In the genomic region with DNA sequence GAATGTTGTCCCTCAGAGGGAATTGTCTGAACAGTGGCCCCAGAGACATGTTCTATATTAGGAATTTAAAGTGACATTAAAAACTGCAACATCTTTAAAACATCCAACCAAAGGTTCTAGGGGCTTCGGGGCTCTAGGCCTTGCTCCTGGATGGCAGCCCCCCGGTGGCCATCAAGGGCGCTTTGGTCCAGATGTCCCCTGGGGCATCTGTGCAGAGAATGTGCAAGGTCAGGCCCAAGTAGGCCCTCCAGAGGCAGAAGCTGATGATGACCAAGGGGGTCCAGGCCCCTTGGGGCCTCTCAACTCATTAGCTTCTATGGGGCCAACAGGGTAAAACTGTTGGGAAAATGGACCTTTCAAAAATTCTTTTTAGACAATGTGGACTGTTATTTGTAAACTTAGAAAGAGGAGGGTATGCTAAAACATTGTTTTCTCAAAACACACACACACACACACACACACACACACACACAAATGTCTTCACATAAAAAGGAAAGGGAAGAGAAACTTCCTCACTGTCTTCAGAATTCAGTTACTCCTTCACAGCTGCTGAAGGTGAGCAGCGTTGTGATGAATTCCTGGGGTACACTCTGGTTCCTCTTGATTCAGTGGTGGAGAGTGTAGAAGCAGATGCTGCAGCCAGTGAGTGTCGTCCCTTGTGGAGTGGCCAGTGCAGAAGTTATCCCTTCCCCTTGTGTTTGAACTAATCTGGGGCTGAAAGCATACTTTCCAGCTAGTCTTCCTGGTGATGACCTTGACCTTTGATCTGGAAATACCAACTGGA, we compare ENCODE assay signal across 25 cellular contexts.
DNase-seq lines count a peak whose midpoint lies in the region; ATAC-seq and TF ChIP-seq lines count a peak whose summit lies in the region.
"Had no signal": no experiment of that assay in that cellular context is flagged by ENCODE, and none has a peak within 500 bp of the region (broad histone marks: within the 10 kb centered on the region; RNA-seq: fewer than 3 reads in every experiment).

No MANE protein-coding gene starts in this region.

- H4K20me1 ChIP-seq in GM23338 (replicated peaks; ENCODE audit: insufficient read depth) (no peaks in the 10 kb centered on the region), OCI-LY3 (ENCODE audit: insufficient read depth, low read length) (no peaks in the 10 kb centered on the region)
- H4K20me1 ChIP-seq: BLaER1 had no signal

- 0 out of 2 replicates have a peak, but pooled peaks cover 3% of the 10 kb centered on the region for H3K9me2 ChIP-seq in GM23338 (ENCODE audit: insufficient read depth)

- H3F3A ChIP-seq in GM23338 (replicated peaks; ENCODE audit: low read depth): no peaks in the 10 kb centered on the region

- CTCF ChIA-PET in A673 (lab: Charles Lee): no interaction called here
- CTCF ChIA-PET in MCF 10A (lab: Yijun Ruan, JAX): interaction anchor here (0.6 to 0.7 kb wide), 2 partner anchors 22 to 77 kb away, joined by 4 read pairs; no protein-coding TSS in a partner anchor

- no peaks in the 10 kb centered on the region for H3K36me3 Mint-ChIP-seq in GM23338 (ENCODE audit: low read depth)
- peaks cover 13% of the 10 kb centered on the region for H3K36me3 Mint-ChIP-seq in glutamatergic neuron (ENCODE audit: unreplicated experiment)
- no peaks in the 10 kb centered on the region for H3K36me3 Mint-ChIP-seq in MCF 10A (ENCODE audit: insufficient read depth, unreplicated experiment)
- H3K36me3 Mint-ChIP-seq: brain, naive B cell, T-cell had no signal

- in situ Hi-C loops in ACHN (cut with HindIII; ENCODE audit: low pct_ligation_motif_present, low pct_unique_long_range_greater_than_20kb, low sequenced_read_pairs): no loop called here

- H3K4me1 ChIP-seq in A673 (ENCODE audit: insufficient read depth, low read length, poor library complexity, severe bottlenecking) (no peaks in the 10 kb centered on the region), GM23338 (ENCODE audit: insufficient read depth) (no peaks in the 10 kb centered on the region), OCI-LY3 (ENCODE audit: low read length) (peaks cover 38% of the 10 kb centered on the region)
- H3K4me1 ChIP-seq: foreskin keratinocyte had no signal

- H3K4me3 Mint-ChIP-seq in GM23338: no peak overlapping the region
- H3K4me3 Mint-ChIP-seq in glutamatergic neuron (ENCODE audit: unreplicated experiment): no peak overlapping the region
- no peak overlapping the region for H3K4me3 Mint-ChIP-seq in MCF 10A (ENCODE audit: unreplicated experiment)
- H3K4me3 Mint-ChIP-seq: activated CD8-positive, alpha-beta T cell treated with anti-CD3 and anti-CD28 coated beads for 36 hours; brain; naive B cell; T-cell had no signal

- ATAC-seq in GM23338 (peak; percentile 76), GM18502 (IDR thresholded peaks at IDR 0.05; ENCODE audit: poor library complexity, unreplicated experiment) (no peak)
- ATAC-seq: left lobe of liver, T-cell had no signal

- POLR2A ChIA-PET in A673 (lab: Charles Lee; ENCODE audit: low non-redundant PET) (no interaction called here), MCF 10A (lab: Yijun Ruan, JAX) (no interaction called here)

- peak overlapping the region; percentile 20; the same call in 1 of the 2 replicates for H3K9ac ChIP-seq in OCI-LY3 (ENCODE audit: low read length)
- H3K9ac ChIP-seq: BLaER1 had no signal

- H3K27me3 Mint-ChIP-seq in GM23338 (ENCODE audit: insufficient read depth, low read depth, poor library complexity) (peaks cover 3% of the 10 kb centered on the region), glutamatergic neuron (ENCODE audit: unreplicated experiment) (peaks cover 1% of the 10 kb centered on the region), MCF 10A (ENCODE audit: insufficient read depth, unreplicated experiment) (no peaks in the 10 kb centered on the region)
- H3K27me3 Mint-ChIP-seq: activated CD8-positive, alpha-beta T cell treated with anti-CD3 and anti-CD28 coated beads for 36 hours; naive B cell; T-cell had no signal

- H3K4me3 ChIP-seq in A673 (ENCODE audit: low read depth, low read length, poor library complexity, severe bottlenecking): no peak overlapping the region
- no peak overlapping the region for H3K4me3 ChIP-seq in GM23338
- no peak overlapping the region for H3K4me3 ChIP-seq in OCI-LY3 (ENCODE audit: low read length)
- H3K4me3 ChIP-seq: BLaER1 had no signal

- H3K27ac Mint-ChIP-seq in GM23338 (no peak overlapping the region), glutamatergic neuron (ENCODE audit: unreplicated experiment) (no peak overlapping the region), MCF 10A (ENCODE audit: low read depth, unreplicated experiment) (no peak overlapping the region)
- H3K27ac Mint-ChIP-seq: activated CD8-positive, alpha-beta T cell treated with anti-CD3 and anti-CD28 coated beads for 36 hours; brain; naive B cell; T-cell had no signal

- BruUV-seq in A673 (replicated peaks; lab: Mats Ljungman, UMichigan) (no TSS peak), MCF 10A (replicated peaks; lab: Mats Ljungman, UMichigan) (no TSS peak)

- H3K4me1 Mint-ChIP-seq in GM23338 (no peaks in the 10 kb centered on the region), glutamatergic neuron (ENCODE audit: low read depth, unreplicated experiment) (no peaks in the 10 kb centered on the region), MCF 10A (ENCODE audit: insufficient read depth, unreplicated experiment) (peaks cover 5% of the 10 kb centered on the region)
- H3K4me1 Mint-ChIP-seq: brain, naive B cell, T-cell had no signal

- no peak overlapping the region for H3K27ac ChIP-seq in A673 (ENCODE audit: low read depth, low read length, poor library complexity, severe bottlenecking)
- H3K27ac ChIP-seq in GM23338 (ENCODE audit: low read depth): no peak overlapping the region
- H3K27ac ChIP-seq in OCI-LY3 (ENCODE audit: low read length): peak overlapping the region; percentile 19
- H3K27ac ChIP-seq: foreskin keratinocyte had no signal

- peak; percentile 21; the same call in 1 of the 2 replicates for TF ChIP-seq CTCF in A673 (conservative IDR thresholded peaks at IDR 0.05; ENCODE audit: low read depth, low read length)
- peak; percentile 53 to 54 for TF ChIP-seq CTCF in GM23338 (conservative IDR thresholded peaks at IDR 0.05; ENCODE audit: low read depth in 2 of 2)
- peak; percentile 32 for TF ChIP-seq CTCF in OCI-LY3 (IDR thresholded peaks at IDR 0.05; ENCODE audit: low read depth, low read length)
- TF ChIP-seq CTCF in glutamatergic neuron (IDR thresholded peaks at IDR 0.05; ENCODE audit: partially characterized antibody, unreplicated experiment): peak; percentile 20
- no peak for TF ChIP-seq CTCF in MCF 10A (IDR thresholded peaks at IDR 0.05; ENCODE audit: unreplicated experiment)

- intact Hi-C loops in A673 (cut with micrococcal nuclease; ENCODE audit: unreplicated experiment): no loop called here
- intact Hi-C loops in MCF 10A (cut with micrococcal nuclease): no loop called here

- H3K36me3 ChIP-seq in A673 (ENCODE audit: insufficient read depth, low read length, poor library complexity, severe bottlenecking) (no peaks in the 10 kb centered on the region), GM23338 (ENCODE audit: insufficient read depth) (no peaks in the 10 kb centered on the region), OCI-LY3 (replicated peaks; ENCODE audit: low read depth, low read length) (no peaks in the 10 kb centered on the region)
- H3K36me3 ChIP-seq: BLaER1 had no signal

- no peaks in the 10 kb centered on the region for H3K9me3 Mint-ChIP-seq in GM23338
- H3K9me3 Mint-ChIP-seq in glutamatergic neuron (ENCODE audit: unreplicated experiment): peaks cover 4% of the 10 kb centered on the region
- H3K9me3 Mint-ChIP-seq in MCF 10A (ENCODE audit: unreplicated experiment): no peaks in the 10 kb centered on the region
- H3K9me3 Mint-ChIP-seq: activated CD8-positive, alpha-beta T cell treated with anti-CD3 and anti-CD28 coated beads for 36 hours; brain; naive B cell; T-cell had no signal

- H3K79me2 ChIP-seq in GM23338 (replicated peaks; ENCODE audit: insufficient read depth) (no peaks in the 10 kb centered on the region), OCI-LY3 (ENCODE audit: low read length) (no peaks in the 10 kb centered on the region)

- DNase-seq in A673 (ENCODE audit: low spot score) (no peak), GM23338 (ENCODE audit: low spot score) (peak; percentile 39), glutamatergic neuron (no peak), ACHN (no peak), MCF 10A (ENCODE audit: unreplicated experiment) (no peak), OCI-M2 (lab: John Stamatoyannopoulos, UW; ENCODE audit: unreplicated experiment) (no peak)
- DNase-seq: activated CD4-positive, alpha-beta T cell treated with anti-CD3 and anti-CD28 coated beads for 1 hour; activated gamma-delta T cell treated with Interleukin-2 at 50 U/mL for 16 hours; activated T-cell treated with anti-CD3 and anti-CD28 coated beads for 4 hours; KG1; naive B cell; NCI-H1048; NCI-H1694 treated with DMSO at 0.1 percent for 48 hours; occipital lobe; OCI-M1; SIG-M5; small intestine; T-cell had no signal

- H3K9me3 ChIP-seq in A673 (ENCODE audit: low read depth, low read length, poor library complexity, severe bottlenecking) (no peaks in the 10 kb centered on the region), OCI-LY3 (ENCODE audit: insufficient read depth, low read length) (no peaks in the 10 kb centered on the region)
- H3K9me3 ChIP-seq: BLaER1 had no signal

- H2AFZ ChIP-seq in GM23338: no peak overlapping the region
- H2AFZ ChIP-seq in OCI-LY3 (ENCODE audit: low read depth, low read length): no peak overlapping the region; the same call in 1 of the 2 replicates

- H3K27me3 ChIP-seq in A673 (replicated peaks; ENCODE audit: insufficient read depth, low read depth, low read length, poor library complexity): no peaks in the 10 kb centered on the region
- H3K27me3 ChIP-seq in GM23338 (ENCODE audit: insufficient read depth): no peaks in the 10 kb centered on the region
- no peaks in the 10 kb centered on the region for H3K27me3 ChIP-seq in OCI-LY3 (ENCODE audit: low read depth, low read length)
- H3K27me3 ChIP-seq: BLaER1, foreskin keratinocyte had no signal

- H3K4me2 ChIP-seq in GM23338 (no peak overlapping the region), OCI-LY3 (ENCODE audit: low read length) (peak overlapping the region; percentile 34)
- H3K4me2 ChIP-seq: BLaER1 had no signal

TF ChIP-seq in GM23338, 12 proteins besides CTCF, POLR2A, EP300 and RAD21 (continues in another document):
- no peak for TF ChIP-seq POLR2AphosphoS5 (IDR thresholded peaks at IDR 0.05; ENCODE audit: low read depth)
- no peak for TF ChIP-seq NANOG (IDR thresholded peaks at IDR 0.05; ENCODE audit: borderline replicate concordance)
